In the genomic region with DNA sequence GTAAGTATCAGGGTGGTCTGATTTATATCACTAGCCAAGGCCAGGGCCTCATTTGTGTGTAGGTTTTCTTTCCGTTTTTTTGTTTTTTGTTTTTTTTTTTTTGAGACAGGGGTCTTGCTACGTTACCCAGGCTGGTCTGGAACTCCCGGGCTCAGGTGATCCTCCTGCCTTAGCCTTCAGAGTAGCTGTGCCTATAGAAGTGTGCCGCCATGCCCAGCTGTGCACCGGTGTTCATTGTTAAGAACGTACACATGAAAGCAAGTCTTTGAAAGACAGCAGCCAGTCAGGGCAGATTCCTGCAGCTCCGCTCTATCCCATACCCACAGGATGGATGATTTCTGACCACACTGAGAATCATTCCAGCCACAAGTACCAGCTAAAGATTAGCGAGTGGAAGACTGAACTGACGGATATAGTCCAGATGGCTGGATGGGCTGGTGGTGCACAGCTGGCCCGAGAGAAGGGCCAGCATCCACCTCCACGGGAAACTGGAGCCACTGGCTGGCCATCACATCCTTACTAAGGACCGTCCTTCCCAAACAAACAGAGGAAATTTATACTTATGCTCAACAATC, we compare ENCODE assay signal across 17 cellular contexts.
A peak's percentile ranks its signal among the peaks of the same experiment; 100 is the strongest.
DNase-seq lines count a peak whose midpoint lies in the region; ATAC-seq, FAIRE-seq and TF ChIP-seq lines count a peak whose summit lies in the region.
"Had no signal": no experiment of that assay in that cellular context is flagged by ENCODE, and none has a peak within 500 bp of the region (broad histone marks: within the 10 kb centered on the region; RNA-seq: fewer than 3 reads in every experiment).

No MANE protein-coding gene starts in this region.

- H3K4me2 ChIP-seq in BLaER1 = peak overlapping the region; percentile 87
- peak overlapping the region in 8 of 11 experiments; percentile 70 to 90 (median 78); a peak in 13 of 22 replicates for H3K4me2 ChIP-seq in BLaER1 treated with 17β-estradiol and CSF1 and Interleukin-3, amounts not matched to agents 10 nM and 100 nM
- H3K4me2 ChIP-seq: A549, GM23338 had no signal

- no peak overlapping the region for H3K27ac ChIP-seq in BLaER1
- no peak overlapping the region for H3K27ac ChIP-seq in BLaER1 treated with 17β-estradiol and CSF1 and Interleukin-3, amounts not matched to agents 10 nM and 100 nM
- H3K27ac ChIP-seq in suprapubic skin = no peak overlapping the region
- H3K27ac ChIP-seq: A549 had no signal

- H3K9ac ChIP-seq in BLaER1 = no peak overlapping the region
- H3K9ac ChIP-seq in BLaER1 treated with 17β-estradiol and CSF1 and Interleukin-3, amounts not matched to agents 10 nM and 100 nM = no peak overlapping the region

- no peak for TF ChIP-seq EP300 in suprapubic skin (IDR thresholded peaks at IDR 0.05)

- ATAC-seq in HG02642 (IDR thresholded peaks at IDR 0.05; ENCODE audit: poor library complexity, unreplicated experiment) = no peak
- ATAC-seq: A549, GM23338, HepG2 had no signal

- 0 out of 2 replicates have a peak, but pooled peaks cover 5% of the 10 kb centered on the region for H3K36me3 ChIP-seq in BLaER1
- no peaks in the 10 kb centered on the region; a peak in 1 of 22 replicates for H3K36me3 ChIP-seq in BLaER1 treated with 17β-estradiol and CSF1 and Interleukin-3, amounts not matched to agents 10 nM and 100 nM
- no peaks in the 10 kb centered on the region for H3K36me3 ChIP-seq in suprapubic skin
- H3K36me3 ChIP-seq: BE2C, HAP-1 had no signal

- H3K9me3 ChIP-seq in BLaER1 (no peaks in the 10 kb centered on the region), suprapubic skin (no peaks in the 10 kb centered on the region)
- H3K9me3 ChIP-seq in BLaER1 treated with 17β-estradiol and CSF1 and Interleukin-3, amounts not matched to agents 10 nM and 100 nM (replicated peaks in 1 of 11) = no peaks in the 10 kb centered on the region
- H3K9me3 ChIP-seq: A549, BE2C, Caco-2, HAP-1 had no signal

- H3K4me3 ChIP-seq in BLaER1 (no peak overlapping the region), suprapubic skin (no peak overlapping the region)
- H3K4me3 ChIP-seq in BLaER1 treated with 17β-estradiol and CSF1 and Interleukin-3, amounts not matched to agents 10 nM and 100 nM = no peak overlapping the region
- H3K4me3 ChIP-seq: A549, GM23338, HAP-1 had no signal

- H3K27me3 ChIP-seq in BLaER1 (no peaks in the 10 kb centered on the region), suprapubic skin (no peaks in the 10 kb centered on the region)
- H3K27me3 ChIP-seq in BLaER1 treated with 17β-estradiol and CSF1 and Interleukin-3, amounts not matched to agents 10 nM and 100 nM = no peaks in the 10 kb centered on the region
- H3K27me3 ChIP-seq: BE2C had no signal

- no peak for TF ChIP-seq CTCF in suprapubic skin (IDR thresholded peaks at IDR 0.05)

- FAIRE-seq in H54 (lab: Jason Lieb, UNC) = no peak
- FAIRE-seq: A549, HepG2, HTR-8/SVneo had no signal

- peaks cover 93% of the 10 kb centered on the region for H3K4me1 ChIP-seq in BLaER1
- peaks cover 42 to 95% (median 86%) of the 10 kb centered on the region in 10 experiments for H3K4me1 ChIP-seq in BLaER1 treated with 17β-estradiol and CSF1 and Interleukin-3, amounts not matched to agents 10 nM and 100 nM
- H3K4me1 ChIP-seq in suprapubic skin = no peaks in the 10 kb centered on the region
- H3K4me1 ChIP-seq: A549, BE2C, Caco-2, HAP-1 had no signal

- WGBS in suprapubic skin = 87% methylated on average over 12 of the region's 12 CpGs

- H4K20me1 ChIP-seq in BLaER1 = no peaks in the 10 kb centered on the region
- H4K20me1 ChIP-seq in BLaER1 treated with 17β-estradiol and CSF1 and Interleukin-3, amounts not matched to agents 10 nM and 100 nM = no peaks in the 10 kb centered on the region

- TF ChIP-seq POLR2A in suprapubic skin (IDR thresholded peaks at IDR 0.05) = no peak
- TF ChIP-seq POLR2A in H54 (IDR thresholded peaks at IDR 0.05; ENCODE audit: low read depth, low read length) = no peak

- DNase-seq in myocyte (ENCODE audit: low read depth) (peak; percentile 45), suprapubic skin (ENCODE audit: low spot score in 2 of 2) (peak; percentile 13 to 62), putamen (ENCODE audit: low spot score) (no peak), H54 (ENCODE audit: insufficient read length, low spot score) (no peak)
- DNase-seq: BE2C; Caco-2; CD8-positive, alpha-beta memory T cell; DMS53; GF-D8 had no signal

Comparison
In these comparisons a context has a peak if more than half of its experiments do, and no peak if none do; other contexts are left out.
1. DNase-seq: peak in myocyte (single experiment) and suprapubic skin (2 of 2); none in putamen (single experiment) and H54 (single experiment).